Comparison of ENCODE assay signal across 12 cellular contexts in genomic region chr3:110568246-110568645, GRCh38.
DNase-seq lines count a peak whose midpoint lies in the region; ATAC-seq and TF ChIP-seq lines count a peak whose summit lies in the region.
"Had no signal": no experiment of that assay in that cellular context is flagged by ENCODE, and none has a peak within 500 bp of the region (broad histone marks: within the 10 kb centered on the region; RNA-seq: fewer than 3 reads in every experiment).

No MANE protein-coding gene starts in this region.

- CTCF ChIA-PET in activated naive CD4-positive, alpha-beta T cell treated with anti-CD3 and anti-CD28 coated beads, Interleukin-2, amount 10 ng/mL, durations not matched to agents 7 days and 5 days (lab: Charles Lee): interaction anchor here (0.7 kb wide), 1 partner anchor 493 kb away, joined by 5 read pairs; no protein-coding TSS in a partner anchor
- CTCF ChIA-PET in naive thymus-derived CD4-positive, alpha-beta T cell (lab: Charles Lee): no interaction called here

- no peak overlapping the region for H3K4me3 Mint-ChIP-seq in activated naive CD4-positive, alpha-beta T cell treated with anti-CD3 and anti-CD28 coated beads, Interleukin-2, amount 10 ng/mL, durations not matched to agents 7 days and 5 days
- no peak overlapping the region for H3K4me3 Mint-ChIP-seq in naive thymus-derived CD4-positive, alpha-beta T cell
- H3K4me3 Mint-ChIP-seq: activated naive CD4-positive, alpha-beta T cell treated with anti-CD3 and anti-CD28 coated beads, Interleukin-2, amount 50 U/mL, for 24 hours had no signal

- H3K36me3 ChIP-seq in naive thymus-derived CD4-positive, alpha-beta T cell (ENCODE audit: control insufficient read depth in 2 of 3, insufficient read depth in 3 of 3, low read length in 3 of 3): no peaks in the 10 kb centered on the region
- H3K36me3 ChIP-seq: heart right ventricle had no signal

- H3K9me3 ChIP-seq in naive thymus-derived CD4-positive, alpha-beta T cell (ENCODE audit: control insufficient read depth in 2 of 3, low read length in 3 of 3): no peaks in the 10 kb centered on the region
- H3K9me3 ChIP-seq: heart right ventricle had no signal

- no peak overlapping the region for H3K27ac Mint-ChIP-seq in activated naive CD4-positive, alpha-beta T cell treated with anti-CD3 and anti-CD28 coated beads, Interleukin-2, amount 50 U/mL, for 72 hours
- no peak overlapping the region for H3K27ac Mint-ChIP-seq in activated naive CD4-positive, alpha-beta T cell treated with anti-CD3 and anti-CD28 coated beads, Interleukin-2, amount 10 ng/mL, durations not matched to agents 7 days and 5 days
- H3K27ac Mint-ChIP-seq in naive thymus-derived CD4-positive, alpha-beta T cell: peak overlapping the region in 1 of 9 donors; percentile 27
- H3K27ac Mint-ChIP-seq: activated naive CD4-positive, alpha-beta T cell treated with anti-CD3 and anti-CD28 coated beads, Interleukin-2, amount 50 U/mL, for 24 hours had no signal

- no peaks in the 10 kb centered on the region for H3K27me3 ChIP-seq in naive thymus-derived CD4-positive, alpha-beta T cell (ENCODE audit: control insufficient read depth in 2 of 2, insufficient read depth in 2 of 2, low read length in 2 of 2)
- H3K27me3 ChIP-seq: heart right ventricle had no signal

- H3K27ac ChIP-seq in naive thymus-derived CD4-positive, alpha-beta T cell (ENCODE audit: low read depth, low read length): no peak overlapping the region
- H3K27ac ChIP-seq: 22Rv1, heart right ventricle had no signal

- H3K4me1 Mint-ChIP-seq in activated naive CD4-positive, alpha-beta T cell treated with anti-CD3 and anti-CD28 coated beads, Interleukin-2, amount 10 ng/mL, durations not matched to agents 7 days and 5 days: no peaks in the 10 kb centered on the region
- H3K4me1 Mint-ChIP-seq in naive thymus-derived CD4-positive, alpha-beta T cell: no peaks in the 10 kb centered on the region
- H3K4me1 Mint-ChIP-seq: activated naive CD4-positive, alpha-beta T cell treated with anti-CD3 and anti-CD28 coated beads, Interleukin-2, amount 50 U/mL, for 24 hours had no signal

- H3K9me3 Mint-ChIP-seq in activated naive CD4-positive, alpha-beta T cell treated with anti-CD3 and anti-CD28 coated beads, Interleukin-2, amount 50 U/mL, for 72 hours: peaks cover 5 to 6% of the 10 kb centered on the region in 2 donors
- H3K9me3 Mint-ChIP-seq in activated naive CD4-positive, alpha-beta T cell treated with anti-CD3 and anti-CD28 coated beads, Interleukin-2, amount 10 ng/mL, durations not matched to agents 7 days and 5 days: no peaks in the 10 kb centered on the region
- H3K9me3 Mint-ChIP-seq in naive thymus-derived CD4-positive, alpha-beta T cell: no peaks in the 10 kb centered on the region
- H3K9me3 Mint-ChIP-seq: activated naive CD4-positive, alpha-beta T cell treated with anti-CD3 and anti-CD28 coated beads, Interleukin-2, amount 50 U/mL, for 24 hours had no signal

- no peak overlapping the region for H3K4me3 ChIP-seq in choroid plexus epithelial cell (ENCODE audit: low read depth, low read length)
- no peak overlapping the region for H3K4me3 ChIP-seq in naive thymus-derived CD4-positive, alpha-beta T cell (ENCODE audit: low read length)
- H3K4me3 ChIP-seq: heart right ventricle had no signal

- ATAC-seq in activated naive CD4-positive, alpha-beta T cell treated with anti-CD3 and anti-CD28 coated beads, Interleukin-2, amount 50 U/mL, for 72 hours: peak; percentile 47 to 71
- peak; percentile 83 for ATAC-seq in HG03442 (IDR thresholded peaks at IDR 0.05; ENCODE audit: unreplicated experiment)
- ATAC-seq in naive thymus-derived CD4-positive, alpha-beta T cell: no peak
- no peak for ATAC-seq in HG03280 (IDR thresholded peaks at IDR 0.05; ENCODE audit: unreplicated experiment)
- ATAC-seq: heart right ventricle had no signal

- no peaks in the 10 kb centered on the region for H3K4me1 ChIP-seq in naive thymus-derived CD4-positive, alpha-beta T cell (ENCODE audit: control insufficient read depth in 2 of 2, insufficient read depth in 2 of 2, low read length in 2 of 2)
- H3K4me1 ChIP-seq: heart right ventricle had no signal

- intact Hi-C loops in naive thymus-derived CD4-positive, alpha-beta T cell (cut with micrococcal nuclease): no loop called here

- no peaks in the 10 kb centered on the region for H3K27me3 Mint-ChIP-seq in activated naive CD4-positive, alpha-beta T cell treated with anti-CD3 and anti-CD28 coated beads, Interleukin-2, amount 10 ng/mL, durations not matched to agents 7 days and 5 days
- peaks cover 0 to 18% (median 0%) of the 10 kb centered on the region in 5 donors for H3K27me3 Mint-ChIP-seq in naive thymus-derived CD4-positive, alpha-beta T cell
- H3K27me3 Mint-ChIP-seq: activated naive CD4-positive, alpha-beta T cell treated with anti-CD3 and anti-CD28 coated beads, Interleukin-2, amount 50 U/mL, for 24 hours had no signal

- no peak for DNase-seq in activated naive CD4-positive, alpha-beta T cell treated with anti-CD3 and anti-CD28 coated beads, Interleukin-2, amount 50 U/mL, for 72 hours (ENCODE audit: low spot score in 2 of 2)
- DNase-seq in activated naive CD4-positive, alpha-beta T cell treated with anti-CD3 and anti-CD28 coated beads, Interleukin-2, amount 10 ng/mL, durations not matched to agents 7 days and 5 days: no peak
- peak; percentile 83 for DNase-seq in choroid plexus epithelial cell (ENCODE audit: low read depth)
- peak; percentile 89 for DNase-seq in stromal cell of bone marrow (ENCODE audit: low read depth)
- no peak for DNase-seq in naive thymus-derived CD4-positive, alpha-beta T cell
- no peak for DNase-seq in NCI-H748 treated with DMSO at 0.1 percent for 48 hours (lab: John Stamatoyannopoulos, UW)
- DNase-seq: heart right ventricle, T-helper 1 cell had no signal

- POLR2A ChIA-PET in naive thymus-derived CD4-positive, alpha-beta T cell (lab: Charles Lee): no interaction called here

- TF ChIP-seq CTCF in choroid plexus epithelial cell (conservative IDR thresholded peaks at IDR 0.05; ENCODE audit: low read depth, low read length): no peak

- H3K36me3 Mint-ChIP-seq in activated naive CD4-positive, alpha-beta T cell treated with anti-CD3 and anti-CD28 coated beads, Interleukin-2, amount 50 U/mL, for 72 hours: no peaks in the 10 kb centered on the region
- no peaks in the 10 kb centered on the region for H3K36me3 Mint-ChIP-seq in activated naive CD4-positive, alpha-beta T cell treated with anti-CD3 and anti-CD28 coated beads, Interleukin-2, amount 10 ng/mL, durations not matched to agents 7 days and 5 days
- H3K36me3 Mint-ChIP-seq in naive thymus-derived CD4-positive, alpha-beta T cell: no peaks in the 10 kb centered on the region
- H3K36me3 Mint-ChIP-seq: activated naive CD4-positive, alpha-beta T cell treated with anti-CD3 and anti-CD28 coated beads, Interleukin-2, amount 50 U/mL, for 24 hours had no signal

Comparison
In these comparisons a context has a peak if more than half of its experiments do, and no peak if none do; other contexts are left out.
1. ATAC-seq: peak in activated naive CD4-positive, alpha-beta T cell treated with anti-CD3 and anti-CD28 coated beads, Interleukin-2, amount 50 U/mL, for 72 hours (2 of 2) and HG03442 (single experiment); none in naive thymus-derived CD4-positive, alpha-beta T cell (single experiment) and HG03280 (single experiment).
2. DNase-seq: peak in choroid plexus epithelial cell (single experiment) and stromal cell of bone marrow (single experiment); none in activated naive CD4-positive, alpha-beta T cell treated with anti-CD3 and anti-CD28 coated beads, Interleukin-2, amount 50 U/mL, for 72 hours (0 of 2), activated naive CD4-positive, alpha-beta T cell treated with anti-CD3 and anti-CD28 coated beads, Interleukin-2, amount 10 ng/mL, durations not matched to agents 7 days and 5 days (single experiment), naive thymus-derived CD4-positive, alpha-beta T cell (0 of 9) and NCI-H748 treated with DMSO at 0.1 percent for 48 hours (single experiment).